Comparison of ENCODE assay signal across 24 cellular contexts in the genomic region with DNA sequence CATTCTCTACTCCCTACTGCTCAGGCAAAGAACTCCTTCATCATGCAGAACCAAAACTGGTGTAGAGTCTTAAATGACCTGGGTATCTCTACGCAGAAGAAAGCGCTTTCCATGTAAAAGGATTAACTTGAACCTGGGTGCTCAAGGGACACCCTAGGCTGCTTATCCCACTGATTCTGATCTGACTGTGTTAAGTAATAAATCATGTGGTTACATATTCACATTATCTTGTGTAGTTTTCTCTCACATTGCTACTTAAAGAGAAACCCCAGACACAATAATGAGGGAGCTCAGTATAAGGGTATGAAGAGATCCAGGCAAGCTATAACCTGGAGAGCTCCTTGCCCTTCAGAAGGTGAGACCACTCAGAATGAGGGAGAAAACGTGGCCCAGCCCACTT.
"Had no signal": no experiment of that assay in that cellular context is flagged by ENCODE, and none has a peak within 500 bp of the region (broad histone marks: within the 10 kb centered on the region; RNA-seq: fewer than 3 reads in every experiment).

No MANE protein-coding gene starts in this region.

- H3K4me3 ChIP-seq: heart left ventricle, upper lobe of right lung had no signal

- DNase-seq: activated CD4-positive, alpha-beta memory T cell treated with anti-CD3 and anti-CD28 coated beads, Interleukin-2, amount 10 ng/mL, durations not matched to agents 7 days and 5 days; activated CD4-positive, alpha-beta T cell treated with anti-CD3 and anti-CD28 coated beads for 1 hour; activated CD4-positive, alpha-beta T cell treated with anti-CD3 and anti-CD28 coated beads, Interleukin-2, amount 10 ng/mL, durations not matched to agents 7 days and 5 days; activated CD8-positive, alpha-beta memory T cell treated with anti-CD3 and anti-CD28 coated beads, Interleukin-2, amount 50 U/mL, for 48 hours; activated gamma-delta T cell; activated naive CD4-positive, alpha-beta T cell treated with anti-CD3 and anti-CD28 coated beads, Interleukin-2, amount 10 ng/mL, durations not matched to agents 7 days and 5 days; activated naive CD8-positive, alpha-beta T cell treated with anti-CD3 and anti-CD28 coated beads, Interleukin-2, amount 10 ng/mL, durations not matched to agents 7 days and 5 days; activated T-cell treated with anti-CD3 and anti-CD28 coated beads, Interleukin-2, amount 50 U/mL, for 24 hours; brain microvascular endothelial cell; heart left ventricle; hypothalamus; immature natural killer cell; kidney; left colon; midbrain; naive thymus-derived CD8-positive, alpha-beta T cell; occipital lobe; stimulated activated CD4-positive, alpha-beta T cell treated with anti-CD3 and anti-CD28 coated beads, Interleukin-2, amount 100 ng/mL, for 48 hours; stimulated activated naive CD4-positive, alpha-beta T cell treated with Interleukin-2 at 50 U/mL for 16 hours; T-helper 17 cell; T1000; upper lobe of right lung had no signal

- H3K27ac ChIP-seq: brain microvascular endothelial cell, upper lobe of right lung had no signal

- H3K36me3 ChIP-seq: brain microvascular endothelial cell, heart left ventricle, upper lobe of right lung had no signal

- ATAC-seq: heart left ventricle; left colon; naive thymus-derived CD8-positive, alpha-beta T cell; T-helper 17 cell; WTC11 had no signal

- H3K27me3 Mint-ChIP-seq: activated CD4-positive, alpha-beta memory T cell treated with anti-CD3 and anti-CD28 coated beads, Interleukin-2, amount 10 ng/mL, durations not matched to agents 7 days and 5 days; activated CD4-positive, alpha-beta T cell treated with anti-CD3 and anti-CD28 coated beads, Interleukin-2, amount 10 ng/mL, durations not matched to agents 7 days and 5 days; activated naive CD4-positive, alpha-beta T cell treated with anti-CD3 and anti-CD28 coated beads, Interleukin-2, amount 10 ng/mL, durations not matched to agents 7 days and 5 days; activated T-cell treated with anti-CD3 and anti-CD28 coated beads, Interleukin-2, amount 50 U/mL, for 24 hours; naive thymus-derived CD8-positive, alpha-beta T cell had no signal

- H3K27me3 ChIP-seq: brain microvascular endothelial cell, heart left ventricle, upper lobe of right lung had no signal

- H3K9me3 ChIP-seq: heart left ventricle, upper lobe of right lung had no signal

- H3K4me3 Mint-ChIP-seq: activated CD4-positive, alpha-beta memory T cell treated with anti-CD3 and anti-CD28 coated beads, Interleukin-2, amount 10 ng/mL, durations not matched to agents 7 days and 5 days; activated CD4-positive, alpha-beta T cell treated with anti-CD3 and anti-CD28 coated beads, Interleukin-2, amount 10 ng/mL, durations not matched to agents 7 days and 5 days; activated naive CD4-positive, alpha-beta T cell treated with anti-CD3 and anti-CD28 coated beads, Interleukin-2, amount 10 ng/mL, durations not matched to agents 7 days and 5 days; activated naive CD8-positive, alpha-beta T cell treated with anti-CD3 and anti-CD28 coated beads, Interleukin-2, amount 10 ng/mL, durations not matched to agents 7 days and 5 days; activated T-cell treated with anti-CD3 and anti-CD28 coated beads, Interleukin-2, amount 50 U/mL, for 24 hours; immature natural killer cell; naive thymus-derived CD8-positive, alpha-beta T cell; neural crest cell; T-helper 17 cell; WTC11 had no signal

- H3K27ac Mint-ChIP-seq: activated CD4-positive, alpha-beta memory T cell treated with anti-CD3 and anti-CD28 coated beads, Interleukin-2, amount 10 ng/mL, durations not matched to agents 7 days and 5 days; activated CD4-positive, alpha-beta T cell treated with anti-CD3 and anti-CD28 coated beads, Interleukin-2, amount 10 ng/mL, durations not matched to agents 7 days and 5 days; activated naive CD4-positive, alpha-beta T cell treated with anti-CD3 and anti-CD28 coated beads, Interleukin-2, amount 10 ng/mL, durations not matched to agents 7 days and 5 days; activated naive CD8-positive, alpha-beta T cell treated with anti-CD3 and anti-CD28 coated beads, Interleukin-2, amount 10 ng/mL, durations not matched to agents 7 days and 5 days; activated T-cell treated with anti-CD3 and anti-CD28 coated beads, Interleukin-2, amount 50 U/mL, for 24 hours; immature natural killer cell; naive thymus-derived CD8-positive, alpha-beta T cell; T-helper 17 cell; WTC11 had no signal

- H3K36me3 Mint-ChIP-seq: activated naive CD4-positive, alpha-beta T cell treated with anti-CD3 and anti-CD28 coated beads, Interleukin-2, amount 10 ng/mL, durations not matched to agents 7 days and 5 days; activated naive CD8-positive, alpha-beta T cell treated with anti-CD3 and anti-CD28 coated beads, Interleukin-2, amount 10 ng/mL, durations not matched to agents 7 days and 5 days; immature natural killer cell; naive thymus-derived CD8-positive, alpha-beta T cell; WTC11 had no signal

- H3K4me1 Mint-ChIP-seq: activated naive CD4-positive, alpha-beta T cell treated with anti-CD3 and anti-CD28 coated beads, Interleukin-2, amount 10 ng/mL, durations not matched to agents 7 days and 5 days; immature natural killer cell; neural crest cell; T-helper 17 cell; WTC11 had no signal

- H3K9me3 Mint-ChIP-seq: activated CD4-positive, alpha-beta memory T cell treated with anti-CD3 and anti-CD28 coated beads, Interleukin-2, amount 10 ng/mL, durations not matched to agents 7 days and 5 days; activated CD4-positive, alpha-beta T cell treated with anti-CD3 and anti-CD28 coated beads, Interleukin-2, amount 10 ng/mL, durations not matched to agents 7 days and 5 days; activated naive CD4-positive, alpha-beta T cell treated with anti-CD3 and anti-CD28 coated beads, Interleukin-2, amount 10 ng/mL, durations not matched to agents 7 days and 5 days; activated T-cell treated with anti-CD3 and anti-CD28 coated beads, Interleukin-2, amount 50 U/mL, for 24 hours; naive thymus-derived CD8-positive, alpha-beta T cell; neural crest cell; WTC11 had no signal
